In the genomic region with DNA sequence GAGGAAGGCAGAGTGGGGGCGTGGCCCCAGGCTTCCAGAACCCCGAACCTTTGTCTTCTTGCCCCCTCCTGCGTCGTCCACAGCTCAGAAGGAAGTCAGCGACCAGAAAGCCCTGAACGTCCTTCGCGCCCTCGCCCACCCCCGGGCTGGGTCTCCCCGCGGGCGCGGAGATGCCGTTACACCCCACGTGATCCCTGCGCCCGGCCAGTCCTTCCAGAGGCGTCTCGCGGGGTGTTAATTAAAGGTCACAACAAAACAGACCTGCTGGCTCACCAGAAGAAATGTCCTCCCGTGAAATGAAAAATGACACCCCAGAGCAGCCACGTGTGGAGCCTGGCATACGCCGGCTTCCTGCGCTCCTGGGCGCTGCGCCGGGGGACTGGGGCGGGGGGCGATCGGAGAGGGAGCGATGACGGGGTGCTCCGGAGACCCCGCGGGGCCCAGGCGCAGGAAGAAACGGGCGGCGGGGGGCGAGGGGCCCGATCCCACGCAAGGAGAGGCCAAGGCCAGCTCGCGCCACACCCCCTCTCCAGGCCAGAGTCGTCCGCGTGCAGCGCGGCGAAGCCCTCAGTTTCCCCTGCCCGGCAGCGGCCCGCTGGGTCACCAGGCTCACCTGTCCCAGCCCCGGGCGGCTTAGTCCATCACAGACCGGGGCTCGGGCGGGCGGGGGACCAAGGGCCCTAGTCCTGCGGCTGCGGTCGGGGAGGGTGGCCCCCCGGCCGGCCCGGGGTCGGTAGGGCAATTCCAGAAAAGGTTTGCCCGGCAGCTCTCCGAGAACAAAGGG, we compare ENCODE assay signal across 8 cellular contexts. TPM values are rescaled to one million over a fixed set of nuclear protein-coding genes. Genes with fewer than 3 reads are reported as not detected.
DNase-seq lines count a peak whose midpoint lies in the region; ATAC-seq and TF ChIP-seq lines count a peak whose summit lies in the region.

No MANE protein-coding gene starts in this region.

- peak; percentile 72 for DNase-seq in DMS53 (lab: John Stamatoyannopoulos, UW)
- peak; percentile 25 for DNase-seq in activated CD8-positive, alpha-beta T cell treated with anti-CD3 and anti-CD28 coated beads, Interleukin-2, amount 10 ng/mL, durations not matched to agents 7 days and 5 days
- peak in 1 of 2 donors; percentile 43 for DNase-seq in foreskin fibroblast
- DNase-seq in osteocyte (ENCODE audit: extremely low spot score, unreplicated experiment), result no peak
- no peak for DNase-seq in kidney glomerular epithelial cell (lab: John Stamatoyannopoulos, UW)
- no peak for DNase-seq in mucosa of gallbladder (ENCODE audit: low spot score)

- H3K4me1 ChIP-seq in HUES6 (ENCODE audit: control insufficient read depth, insufficient read depth, low read length), result peaks cover 9% of the 10 kb centered on the region

- H3K4me3 Mint-ChIP-seq in activated CD8-positive, alpha-beta T cell treated with anti-CD3 and anti-CD28 coated beads, Interleukin-2, amount 10 ng/mL, durations not matched to agents 7 days and 5 days, result peak overlapping the region; percentile 70
- peak overlapping the region; percentile 81 for H3K4me3 Mint-ChIP-seq in osteocyte (ENCODE audit: unreplicated experiment)

- H3K27me3 Mint-ChIP-seq in activated CD8-positive, alpha-beta T cell treated with anti-CD3 and anti-CD28 coated beads, Interleukin-2, amount 10 ng/mL, durations not matched to agents 7 days and 5 days (ENCODE audit: low read depth), result peaks cover 58% of the 10 kb centered on the region
- H3K27me3 Mint-ChIP-seq in osteocyte (ENCODE audit: unreplicated experiment), result peaks cover 33% of the 10 kb centered on the region

- H3K9me3 Mint-ChIP-seq in activated CD8-positive, alpha-beta T cell treated with anti-CD3 and anti-CD28 coated beads, Interleukin-2, amount 10 ng/mL, durations not matched to agents 7 days and 5 days (ENCODE audit: insufficient read depth), result no peaks in the 10 kb centered on the region
- H3K9me3 Mint-ChIP-seq in osteocyte (ENCODE audit: unreplicated experiment), result no peaks in the 10 kb centered on the region

- no peak for TF ChIP-seq CTCF in foreskin fibroblast (IDR thresholded peaks at IDR 0.05; ENCODE audit: low read depth, low read length)
- no peak for TF ChIP-seq CTCF in osteocyte (IDR thresholded peaks at IDR 0.05)

- peaks cover 26% of the 10 kb centered on the region for H3K4me1 Mint-ChIP-seq in activated CD8-positive, alpha-beta T cell treated with anti-CD3 and anti-CD28 coated beads, Interleukin-2, amount 10 ng/mL, durations not matched to agents 7 days and 5 days (ENCODE audit: low read depth)
- peaks cover 19% of the 10 kb centered on the region for H3K4me1 Mint-ChIP-seq in osteocyte (ENCODE audit: unreplicated experiment)

- POLR2A ChIA-PET in activated CD8-positive, alpha-beta T cell treated with anti-CD3 and anti-CD28 coated beads, Interleukin-2, amount 10 ng/mL, durations not matched to agents 7 days and 5 days (lab: Charles Lee), result interaction anchor here (0.6 kb wide), 1 partner anchor 158 kb away, joined by 3 read pairs; no protein-coding TSS in a partner anchor

- peaks cover 61% of the 10 kb centered on the region for H3K27me3 ChIP-seq in HUES6 (ENCODE audit: control insufficient read depth, insufficient read depth, low read length)

- ATAC-seq in activated CD8-positive, alpha-beta T cell treated with anti-CD3 and anti-CD28 coated beads, Interleukin-2, amount 10 ng/mL, durations not matched to agents 7 days and 5 days, result no peak
- ATAC-seq in HG02610 (IDR thresholded peaks at IDR 0.05; ENCODE audit: unreplicated experiment), result no peak

- no peak overlapping the region for H3K27ac ChIP-seq in HUES6 (ENCODE audit: low read depth, low read length)

- no peaks in the 10 kb centered on the region for H3K36me3 ChIP-seq in HUES6 (ENCODE audit: control insufficient read depth, insufficient read depth, low read length)

- peak overlapping the region; percentile 58 for H3K9ac ChIP-seq in HUES6 (ENCODE audit: low read length)

- CTCF ChIA-PET in activated CD8-positive, alpha-beta T cell treated with anti-CD3 and anti-CD28 coated beads, Interleukin-2, amount 10 ng/mL, durations not matched to agents 7 days and 5 days (lab: Charles Lee), result interaction anchor here (0.8 to 3.2 kb wide), 28 partner anchors 7 to 1342 kb away, joined by 3 to 27 read pairs (median 3); no protein-coding TSS in a partner anchor

- H3K36me3 Mint-ChIP-seq in activated CD8-positive, alpha-beta T cell treated with anti-CD3 and anti-CD28 coated beads, Interleukin-2, amount 10 ng/mL, durations not matched to agents 7 days and 5 days (ENCODE audit: low read depth), result no peaks in the 10 kb centered on the region
- H3K36me3 Mint-ChIP-seq in osteocyte (ENCODE audit: unreplicated experiment), result no peaks in the 10 kb centered on the region

- H3K4me3 ChIP-seq in HUES6 (ENCODE audit: low read depth, low read length) (peak overlapping the region; percentile 83), foreskin fibroblast (ENCODE audit: low read depth in 1 of 2, low read length in 2 of 2) (peak overlapping the region; percentile 83 to 98)

- H3K27ac Mint-ChIP-seq in activated CD8-positive, alpha-beta T cell treated with anti-CD3 and anti-CD28 coated beads, Interleukin-2, amount 10 ng/mL, durations not matched to agents 7 days and 5 days, result no peak overlapping the region
- no peak overlapping the region for H3K27ac Mint-ChIP-seq in osteocyte (ENCODE audit: unreplicated experiment)

- H3K9me3 ChIP-seq in HUES6 (ENCODE audit: control insufficient read depth, insufficient read depth, low read depth, low read length), result no peaks in the 10 kb centered on the region

RNA-seq across cellular contexts. Expression of a gene that starts 0.9 kb away (rescaled TPM):
- total RNA-seq in activated CD8-positive, alpha-beta T cell treated with anti-CD3 and anti-CD28 coated beads, Interleukin-2, amount 10 ng/mL, durations not matched to agents 7 days and 5 days, result under 1 TPM; 0.03 to 0.08 TPM
- total RNA-seq in osteocyte (8.6 and 8.8 TPM in 2 replicates), mucosa of gallbladder (0.32 TPM)

Comparison
In these comparisons a context has a peak if more than half of its experiments do, and no peak if none do; other contexts are left out.
1. DNase-seq: peak in DMS53 (single experiment) and activated CD8-positive, alpha-beta T cell treated with anti-CD3 and anti-CD28 coated beads, Interleukin-2, amount 10 ng/mL, durations not matched to agents 7 days and 5 days (single experiment); none in osteocyte (single experiment), kidney glomerular epithelial cell (single experiment) and mucosa of gallbladder (single experiment).